1 cellular context compared by ENCODE assay signal in the genomic region with DNA sequence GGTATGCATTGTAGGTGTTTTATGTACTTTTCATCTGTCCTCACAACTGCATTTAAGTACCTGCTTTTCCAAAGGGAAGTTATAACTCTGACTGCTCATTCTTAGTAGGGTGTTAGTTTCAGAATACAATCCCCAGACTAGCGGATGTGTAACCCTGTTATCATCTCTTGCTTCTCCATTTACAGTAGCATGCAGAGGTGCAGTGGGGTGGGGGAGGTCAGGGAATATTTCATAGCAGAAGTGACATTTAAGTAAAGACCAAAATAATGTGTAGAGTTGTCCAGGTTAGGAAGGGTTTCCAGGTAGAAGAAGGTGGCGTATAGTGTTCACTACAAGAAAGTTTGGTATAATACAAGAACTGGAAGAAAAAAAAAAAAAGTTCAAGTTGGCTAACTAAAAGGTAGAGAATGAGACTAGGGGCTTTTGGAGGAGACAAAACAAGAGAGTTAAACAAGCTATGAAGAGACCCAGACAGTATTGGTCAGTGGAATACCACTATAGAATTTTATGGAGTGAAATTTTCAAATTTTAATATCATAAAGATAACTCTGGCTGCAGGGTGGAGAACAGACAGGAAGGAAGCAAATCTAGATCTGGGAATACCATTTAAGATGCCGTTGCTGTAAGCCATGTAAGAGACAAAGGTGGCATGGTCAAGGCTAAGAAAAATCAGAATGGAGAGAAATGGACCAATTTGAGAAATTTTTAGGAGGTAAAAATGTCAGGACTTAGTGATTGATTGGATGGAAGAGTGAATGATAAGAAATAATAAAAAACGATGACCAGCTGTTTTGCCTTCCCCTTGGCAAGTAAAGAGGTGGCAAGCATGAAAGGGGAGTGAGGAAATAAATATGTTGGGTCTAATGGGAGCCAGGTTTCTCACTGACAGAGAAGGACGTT.
TF ChIP-seq lines count a peak whose summit lies in the region.

No MANE protein-coding gene starts in this region.

TF ChIP-seq in K562, 482 proteins besides CTCF, POLR2A, EP300 and RAD21 (continued from another document and continues in another):
- TF ChIP-seq, protein P1, sequence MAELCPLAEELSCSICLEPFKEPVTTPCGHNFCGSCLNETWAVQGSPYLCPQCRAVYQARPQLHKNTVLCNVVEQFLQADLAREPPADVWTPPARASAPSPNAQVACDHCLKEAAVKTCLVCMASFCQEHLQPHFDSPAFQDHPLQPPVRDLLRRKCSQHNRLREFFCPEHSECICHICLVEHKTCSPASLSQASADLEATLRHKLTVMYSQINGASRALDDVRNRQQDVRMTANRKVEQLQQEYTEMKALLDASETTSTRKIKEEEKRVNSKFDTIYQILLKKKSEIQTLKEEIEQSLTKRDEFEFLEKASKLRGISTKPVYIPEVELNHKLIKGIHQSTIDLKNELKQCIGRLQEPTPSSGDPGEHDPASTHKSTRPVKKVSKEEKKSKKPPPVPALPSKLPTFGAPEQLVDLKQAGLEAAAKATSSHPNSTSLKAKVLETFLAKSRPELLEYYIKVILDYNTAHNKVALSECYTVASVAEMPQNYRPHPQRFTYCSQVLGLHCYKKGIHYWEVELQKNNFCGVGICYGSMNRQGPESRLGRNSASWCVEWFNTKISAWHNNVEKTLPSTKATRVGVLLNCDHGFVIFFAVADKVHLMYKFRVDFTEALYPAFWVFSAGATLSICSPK (IDR thresholded peaks at IDR 0.05; ENCODE audit: borderline replicate concordance): no peak
- TF ChIP-seq HIVEP1 (CRISPR knock-in tag; IDR thresholded peaks at IDR 0.05): no peak
- TF ChIP-seq, protein P2, sequence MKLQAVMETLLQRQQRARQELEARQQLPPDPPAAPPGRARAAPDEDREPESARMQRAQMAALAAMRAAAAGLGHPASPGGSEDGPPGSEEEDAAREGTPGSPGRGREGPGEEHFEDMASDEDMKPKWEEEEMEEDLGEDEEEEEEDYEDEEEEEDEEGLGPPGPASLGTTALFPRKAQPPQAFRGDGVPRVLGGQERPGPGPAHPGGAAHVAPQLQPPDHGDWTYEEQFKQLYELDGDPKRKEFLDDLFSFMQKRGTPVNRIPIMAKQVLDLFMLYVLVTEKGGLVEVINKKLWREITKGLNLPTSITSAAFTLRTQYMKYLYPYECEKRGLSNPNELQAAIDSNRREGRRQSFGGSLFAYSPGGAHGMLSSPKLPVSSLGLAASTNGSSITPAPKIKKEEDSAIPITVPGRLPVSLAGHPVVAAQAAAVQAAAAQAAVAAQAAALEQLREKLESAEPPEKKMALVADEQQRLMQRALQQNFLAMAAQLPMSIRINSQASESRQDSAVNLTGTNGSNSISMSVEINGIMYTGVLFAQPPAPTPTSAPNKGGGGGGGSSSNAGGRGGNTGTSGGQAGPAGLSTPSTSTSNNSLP (IDR thresholded peaks at IDR 0.05; ENCODE audit: borderline replicate concordance, low read depth, low read length): no peak
- TF ChIP-seq SAP30 (IDR thresholded peaks at IDR 0.05; ENCODE audit: borderline replicate concordance, insufficient read depth, low read depth, low read length, poor library complexity, severe bottlenecking): no peak
- TF ChIP-seq SAFB2 (IDR thresholded peaks at IDR 0.05; ENCODE audit: borderline replicate concordance, low read depth, low read length, severe bottlenecking): no peak
- TF ChIP-seq, protein P3, sequence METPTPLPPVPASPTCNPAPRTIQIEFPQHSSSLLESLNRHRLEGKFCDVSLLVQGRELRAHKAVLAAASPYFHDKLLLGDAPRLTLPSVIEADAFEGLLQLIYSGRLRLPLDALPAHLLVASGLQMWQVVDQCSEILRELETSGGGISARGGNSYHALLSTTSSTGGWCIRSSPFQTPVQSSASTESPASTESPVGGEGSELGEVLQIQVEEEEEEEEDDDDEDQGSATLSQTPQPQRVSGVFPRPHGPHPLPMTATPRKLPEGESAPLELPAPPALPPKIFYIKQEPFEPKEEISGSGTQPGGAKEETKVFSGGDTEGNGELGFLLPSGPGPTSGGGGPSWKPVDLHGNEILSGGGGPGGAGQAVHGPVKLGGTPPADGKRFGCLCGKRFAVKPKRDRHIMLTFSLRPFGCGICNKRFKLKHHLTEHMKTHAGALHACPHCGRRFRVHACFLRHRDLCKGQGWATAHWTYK (CRISPR knock-in tag; IDR thresholded peaks at IDR 0.05): no peak
- TF ChIP-seq ARID1B (IDR thresholded peaks at IDR 0.05): peak; percentile 34; the same call in 1 of the 2 replicates
- TF ChIP-seq, protein P4, sequence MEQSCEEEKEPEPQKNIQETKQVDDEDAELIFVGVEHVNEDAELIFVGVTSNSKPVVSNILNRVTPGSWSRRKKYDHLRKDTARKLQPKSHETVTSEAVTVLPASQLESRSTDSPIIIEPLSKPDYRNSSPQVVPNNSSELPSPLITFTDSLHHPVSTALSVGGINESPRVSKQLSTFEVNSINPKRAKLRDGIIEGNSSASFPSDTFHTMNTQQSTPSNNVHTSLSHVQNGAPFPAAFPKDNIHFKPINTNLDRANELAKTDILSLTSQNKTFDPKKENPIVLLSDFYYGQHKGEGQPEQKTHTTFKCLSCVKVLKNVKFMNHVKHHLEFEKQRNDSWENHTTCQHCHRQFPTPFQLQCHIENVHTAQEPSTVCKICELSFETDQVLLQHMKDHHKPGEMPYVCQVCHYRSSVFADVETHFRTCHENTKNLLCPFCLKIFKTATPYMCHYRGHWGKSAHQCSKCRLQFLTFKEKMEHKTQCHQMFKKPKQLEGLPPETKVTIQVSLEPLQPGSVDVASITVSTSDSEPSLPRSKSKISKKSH (CRISPR knock-in tag; IDR thresholded peaks at IDR 0.05): no peak
- TF ChIP-seq, protein P5, sequence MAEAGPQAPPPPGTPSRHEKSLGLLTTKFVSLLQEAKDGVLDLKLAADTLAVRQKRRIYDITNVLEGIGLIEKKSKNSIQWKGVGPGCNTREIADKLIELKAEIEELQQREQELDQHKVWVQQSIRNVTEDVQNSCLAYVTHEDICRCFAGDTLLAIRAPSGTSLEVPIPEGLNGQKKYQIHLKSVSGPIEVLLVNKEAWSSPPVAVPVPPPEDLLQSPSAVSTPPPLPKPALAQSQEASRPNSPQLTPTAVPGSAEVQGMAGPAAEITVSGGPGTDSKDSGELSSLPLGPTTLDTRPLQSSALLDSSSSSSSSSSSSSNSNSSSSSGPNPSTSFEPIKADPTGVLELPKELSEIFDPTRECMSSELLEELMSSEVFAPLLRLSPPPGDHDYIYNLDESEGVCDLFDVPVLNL (CRISPR knock-in tag; IDR thresholded peaks at IDR 0.05; ENCODE audit: low read depth): no peak
- TF ChIP-seq, protein P6, sequence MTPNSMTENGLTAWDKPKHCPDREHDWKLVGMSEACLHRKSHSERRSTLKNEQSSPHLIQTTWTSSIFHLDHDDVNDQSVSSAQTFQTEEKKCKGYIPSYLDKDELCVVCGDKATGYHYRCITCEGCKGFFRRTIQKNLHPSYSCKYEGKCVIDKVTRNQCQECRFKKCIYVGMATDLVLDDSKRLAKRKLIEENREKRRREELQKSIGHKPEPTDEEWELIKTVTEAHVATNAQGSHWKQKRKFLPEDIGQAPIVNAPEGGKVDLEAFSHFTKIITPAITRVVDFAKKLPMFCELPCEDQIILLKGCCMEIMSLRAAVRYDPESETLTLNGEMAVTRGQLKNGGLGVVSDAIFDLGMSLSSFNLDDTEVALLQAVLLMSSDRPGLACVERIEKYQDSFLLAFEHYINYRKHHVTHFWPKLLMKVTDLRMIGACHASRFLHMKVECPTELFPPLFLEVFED (CRISPR knock-in tag; conservative IDR thresholded peaks at IDR 0.05): peak; percentile 22; the same call in 1 of the 2 replicates
- TF ChIP-seq NR3C1 (CRISPR knock-in tag; IDR thresholded peaks at IDR 0.05): no peak
- TF ChIP-seq YBX1 (IDR thresholded peaks at IDR 0.05): no peak
- TF ChIP-seq GATAD2A (IDR thresholded peaks at IDR 0.05): no peak
- TF ChIP-seq KAT2B (IDR thresholded peaks at IDR 0.05; ENCODE audit: low read depth, low read length): no peak
- TF ChIP-seq HMGN3 (IDR thresholded peaks at IDR 0.05; ENCODE audit: borderline replicate concordance, extremely low read depth, insufficient read length, low read depth, low read length): no peak
- TF ChIP-seq, protein P7, sequence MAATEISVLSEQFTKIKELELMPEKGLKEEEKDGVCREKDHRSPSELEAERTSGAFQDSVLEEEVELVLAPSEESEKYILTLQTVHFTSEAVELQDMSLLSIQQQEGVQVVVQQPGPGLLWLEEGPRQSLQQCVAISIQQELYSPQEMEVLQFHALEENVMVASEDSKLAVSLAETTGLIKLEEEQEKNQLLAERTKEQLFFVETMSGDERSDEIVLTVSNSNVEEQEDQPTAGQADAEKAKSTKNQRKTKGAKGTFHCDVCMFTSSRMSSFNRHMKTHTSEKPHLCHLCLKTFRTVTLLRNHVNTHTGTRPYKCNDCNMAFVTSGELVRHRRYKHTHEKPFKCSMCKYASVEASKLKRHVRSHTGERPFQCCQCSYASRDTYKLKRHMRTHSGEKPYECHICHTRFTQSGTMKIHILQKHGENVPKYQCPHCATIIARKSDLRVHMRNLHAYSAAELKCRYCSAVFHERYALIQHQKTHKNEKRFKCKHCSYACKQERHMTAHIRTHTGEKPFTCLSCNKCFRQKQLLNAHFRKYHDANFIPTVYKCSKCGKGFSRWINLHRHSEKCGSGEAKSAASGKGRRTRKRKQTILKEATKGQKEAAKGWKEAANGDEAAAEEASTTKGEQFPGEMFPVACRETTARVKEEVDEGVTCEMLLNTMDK (IDR thresholded peaks at IDR 0.05; ENCODE audit: borderline replicate concordance, insufficient read depth, low read depth, low read length, poor library complexity, severe bottlenecking): no peak
- TF ChIP-seq, protein P8, sequence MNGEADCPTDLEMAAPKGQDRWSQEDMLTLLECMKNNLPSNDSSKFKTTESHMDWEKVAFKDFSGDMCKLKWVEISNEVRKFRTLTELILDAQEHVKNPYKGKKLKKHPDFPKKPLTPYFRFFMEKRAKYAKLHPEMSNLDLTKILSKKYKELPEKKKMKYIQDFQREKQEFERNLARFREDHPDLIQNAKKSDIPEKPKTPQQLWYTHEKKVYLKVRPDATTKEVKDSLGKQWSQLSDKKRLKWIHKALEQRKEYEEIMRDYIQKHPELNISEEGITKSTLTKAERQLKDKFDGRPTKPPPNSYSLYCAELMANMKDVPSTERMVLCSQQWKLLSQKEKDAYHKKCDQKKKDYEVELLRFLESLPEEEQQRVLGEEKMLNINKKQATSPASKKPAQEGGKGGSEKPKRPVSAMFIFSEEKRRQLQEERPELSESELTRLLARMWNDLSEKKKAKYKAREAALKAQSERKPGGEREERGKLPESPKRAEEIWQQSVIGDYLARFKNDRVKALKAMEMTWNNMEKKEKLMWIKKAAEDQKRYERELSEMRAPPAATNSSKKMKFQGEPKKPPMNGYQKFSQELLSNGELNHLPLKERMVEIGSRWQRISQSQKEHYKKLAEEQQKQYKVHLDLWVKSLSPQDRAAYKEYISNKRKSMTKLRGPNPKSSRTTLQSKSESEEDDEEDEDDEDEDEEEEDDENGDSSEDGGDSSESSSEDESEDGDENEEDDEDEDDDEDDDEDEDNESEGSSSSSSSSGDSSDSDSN (IDR thresholded peaks at IDR 0.05; ENCODE audit: borderline replicate concordance in 1 of 2, low read depth in 2 of 2, low read length in 2 of 2): peak; percentile 32 to 64; a peak in 1 of 4 replicates
- no peak for TF ChIP-seq NR2C1 (IDR thresholded peaks at IDR 0.05)
- TF ChIP-seq NR2C1 (tag; IDR thresholded peaks at IDR 0.05): no peak
- no peak for TF ChIP-seq ZFP30 (CRISPR knock-in tag; IDR thresholded peaks at IDR 0.05; ENCODE audit: borderline replicate concordance)
- TF ChIP-seq ZC3H8 (IDR thresholded peaks at IDR 0.05): no peak
- TF ChIP-seq, protein P9, sequence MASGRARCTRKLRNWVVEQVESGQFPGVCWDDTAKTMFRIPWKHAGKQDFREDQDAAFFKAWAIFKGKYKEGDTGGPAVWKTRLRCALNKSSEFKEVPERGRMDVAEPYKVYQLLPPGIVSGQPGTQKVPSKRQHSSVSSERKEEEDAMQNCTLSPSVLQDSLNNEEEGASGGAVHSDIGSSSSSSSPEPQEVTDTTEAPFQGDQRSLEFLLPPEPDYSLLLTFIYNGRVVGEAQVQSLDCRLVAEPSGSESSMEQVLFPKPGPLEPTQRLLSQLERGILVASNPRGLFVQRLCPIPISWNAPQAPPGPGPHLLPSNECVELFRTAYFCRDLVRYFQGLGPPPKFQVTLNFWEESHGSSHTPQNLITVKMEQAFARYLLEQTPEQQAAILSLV (tag; IDR thresholded peaks at IDR 0.05): no peak
- no peak for TF ChIP-seq CBX1 (IDR thresholded peaks at IDR 0.05; ENCODE audit: low read depth)
- TF ChIP-seq SMAD2 (IDR thresholded peaks at IDR 0.05; ENCODE audit: low read depth, low read length): no peak
- TF ChIP-seq ATF1 (CRISPR knock-in tag; IDR thresholded peaks at IDR 0.05): no peak
- TF ChIP-seq ATF1 (tag; IDR thresholded peaks at IDR 0.05): no peak
- TF ChIP-seq ZNF134 (CRISPR knock-in tag; conservative IDR thresholded peaks at IDR 0.05): no peak
- TF ChIP-seq KLF16 (IDR thresholded peaks at IDR 0.05): no peak
- TF ChIP-seq, protein P10, sequence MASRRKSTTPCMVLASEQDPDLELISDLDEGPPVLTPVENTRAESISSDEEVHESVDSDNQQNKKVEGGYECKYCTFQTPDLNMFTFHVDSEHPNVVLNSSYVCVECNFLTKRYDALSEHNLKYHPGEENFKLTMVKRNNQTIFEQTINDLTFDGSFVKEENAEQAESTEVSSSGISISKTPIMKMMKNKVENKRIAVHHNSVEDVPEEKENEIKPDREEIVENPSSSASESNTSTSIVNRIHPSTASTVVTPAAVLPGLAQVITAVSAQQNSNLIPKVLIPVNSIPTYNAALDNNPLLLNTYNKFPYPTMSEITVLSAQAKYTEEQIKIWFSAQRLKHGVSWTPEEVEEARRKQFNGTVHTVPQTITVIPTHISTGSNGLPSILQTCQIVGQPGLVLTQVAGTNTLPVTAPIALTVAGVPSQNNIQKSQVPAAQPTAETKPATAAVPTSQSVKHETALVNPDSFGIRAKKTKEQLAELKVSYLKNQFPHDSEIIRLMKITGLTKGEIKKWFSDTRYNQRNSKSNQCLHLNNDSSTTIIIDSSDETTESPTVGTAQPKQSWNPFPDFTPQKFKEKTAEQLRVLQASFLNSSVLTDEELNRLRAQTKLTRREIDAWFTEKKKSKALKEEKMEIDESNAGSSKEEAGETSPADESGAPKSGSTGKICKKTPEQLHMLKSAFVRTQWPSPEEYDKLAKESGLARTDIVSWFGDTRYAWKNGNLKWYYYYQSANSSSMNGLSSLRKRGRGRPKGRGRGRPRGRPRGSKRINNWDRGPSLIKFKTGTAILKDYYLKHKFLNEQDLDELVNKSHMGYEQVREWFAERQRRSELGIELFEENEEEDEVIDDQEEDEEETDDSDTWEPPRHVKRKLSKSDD (conservative IDR thresholded peaks at IDR 0.05; ENCODE audit: low read length): no peak
